Comparison of ENCODE assay signal across 9 cellular contexts in genomic region chr7:85851571-85852193, GRCh38.
DNase-seq lines count a peak whose midpoint lies in the region; ATAC-seq, FAIRE-seq and TF ChIP-seq lines count a peak whose summit lies in the region.
"Had no signal": no experiment of that assay in that cellular context is flagged by ENCODE, and none has a peak within 500 bp of the region (broad histone marks: within the 10 kb centered on the region; RNA-seq: fewer than 3 reads in every experiment).

No MANE protein-coding gene starts in this region.

- no peak overlapping the region for H3K9ac ChIP-seq in endothelial cell of umbilical vein (replicated peaks; ENCODE audit: extremely low read depth, insufficient read depth, low read length)
- H3K9ac ChIP-seq: BLaER1 treated with 17β-estradiol and CSF1 and Interleukin-3, amounts not matched to agents 10 nM and 100 nM had no signal

- no peaks in the 10 kb centered on the region for H3K9me3 Mint-ChIP-seq in activated naive CD4-positive, alpha-beta T cell treated with anti-CD3 and anti-CD28 coated beads, Interleukin-2, amount 10 ng/mL, durations not matched to agents 7 days and 5 days

- dilution Hi-C loops in endothelial cell of umbilical vein (cut with MboI; ENCODE audit: extremely low pct_ligation_motif_present, low sequenced_read_pairs): no loop called here

- H3K9me1 ChIP-seq in endothelial cell of umbilical vein (replicated peaks; ENCODE audit: control insufficient read depth, extremely low read depth, insufficient read depth, low read length): no peaks in the 10 kb centered on the region

- H3K4me2 ChIP-seq in endothelial cell of umbilical vein (ENCODE audit: insufficient read depth, low read length): no peak overlapping the region
- H3K4me2 ChIP-seq: BLaER1 treated with 17β-estradiol and CSF1 and Interleukin-3, amounts not matched to agents 10 nM and 100 nM had no signal

- no peaks in the 10 kb centered on the region for H3K36me3 ChIP-seq in endothelial cell of umbilical vein (ENCODE audit: control insufficient read depth in 2 of 2, extremely low read depth in 1 of 2, insufficient read depth in 2 of 2, low read length in 2 of 2)
- H3K36me3 ChIP-seq: BLaER1 treated with 17β-estradiol and CSF1 and Interleukin-3, amounts not matched to agents 10 nM and 100 nM had no signal

- H3K36me3 Mint-ChIP-seq in activated naive CD4-positive, alpha-beta T cell treated with anti-CD3 and anti-CD28 coated beads, Interleukin-2, amount 10 ng/mL, durations not matched to agents 7 days and 5 days: no peaks in the 10 kb centered on the region

- ATAC-seq in GM21390 (IDR thresholded peaks at IDR 0.05; ENCODE audit: unreplicated experiment): no peak

- CTCF ChIA-PET in endothelial cell of umbilical vein (lab: Charles Lee): interaction anchor here (1.1 to 2.4 kb wide), 5 partner anchors 12 to 1916 kb away, joined by 3 to 20 read pairs (median 9); no protein-coding TSS in a partner anchor
- CTCF ChIA-PET in activated naive CD4-positive, alpha-beta T cell treated with anti-CD3 and anti-CD28 coated beads, Interleukin-2, amount 10 ng/mL, durations not matched to agents 7 days and 5 days (lab: Charles Lee): no interaction called here

- no peaks in the 10 kb centered on the region for H3K27me3 Mint-ChIP-seq in activated naive CD4-positive, alpha-beta T cell treated with anti-CD3 and anti-CD28 coated beads, Interleukin-2, amount 10 ng/mL, durations not matched to agents 7 days and 5 days

- peak; percentile 67 for FAIRE-seq in endothelial cell of umbilical vein (lab: Jason Lieb, UNC)

- no peak overlapping the region for H3K27ac Mint-ChIP-seq in activated naive CD4-positive, alpha-beta T cell treated with anti-CD3 and anti-CD28 coated beads, Interleukin-2, amount 10 ng/mL, durations not matched to agents 7 days and 5 days

- intact Hi-C loops in endothelial cell of umbilical vein (cut with micrococcal nuclease): loop anchor here (1.0 to 10.0 kb wide), 3 partner anchors 299 to 821 kb away; partner anchors contain the start of gene SEMA3D

- no peaks in the 10 kb centered on the region for H3K79me2 ChIP-seq in endothelial cell of umbilical vein (ENCODE audit: control insufficient read depth, insufficient read depth, low read length)

- no peak overlapping the region for H3K4me3 Mint-ChIP-seq in activated naive CD4-positive, alpha-beta T cell treated with anti-CD3 and anti-CD28 coated beads, Interleukin-2, amount 10 ng/mL, durations not matched to agents 7 days and 5 days

- H3K27ac ChIP-seq in endothelial cell of umbilical vein (ENCODE audit: insufficient read depth, low read depth, low read length): no peak overlapping the region
- H3K27ac ChIP-seq: BLaER1 treated with 17β-estradiol and CSF1 and Interleukin-3, amounts not matched to agents 10 nM and 100 nM had no signal

- H2AFZ ChIP-seq in endothelial cell of umbilical vein (ENCODE audit: low read depth, low read length): no peak overlapping the region

- no peaks in the 10 kb centered on the region for H4K20me1 ChIP-seq in endothelial cell of umbilical vein (replicated peaks; ENCODE audit: control insufficient read depth, extremely low read depth, insufficient read depth, low read length)
- H4K20me1 ChIP-seq: BLaER1 treated with 17β-estradiol and CSF1 and Interleukin-3, amounts not matched to agents 10 nM and 100 nM had no signal

- no peak overlapping the region for H3K4me3 ChIP-seq in endothelial cell of umbilical vein (replicated peaks in 1 of 3; ENCODE audit: insufficient read depth in 1 of 3, low read depth in 1 of 3, low read length in 3 of 3)
- no peak overlapping the region for H3K4me3 ChIP-seq in retinal pigment epithelial cell (ENCODE audit: low read length)
- H3K4me3 ChIP-seq: BLaER1 treated with 17β-estradiol and CSF1 and Interleukin-3, amounts not matched to agents 10 nM and 100 nM had no signal

- H3K9me3 ChIP-seq in endothelial cell of umbilical vein (replicated peaks; ENCODE audit: control insufficient read depth, insufficient read depth, low read length): no peaks in the 10 kb centered on the region
- H3K9me3 ChIP-seq: BLaER1 treated with 17β-estradiol and CSF1 and Interleukin-3, amounts not matched to agents 10 nM and 100 nM had no signal

- H3K27me3 ChIP-seq in endothelial cell of umbilical vein (ENCODE audit: control insufficient read depth in 2 of 2, insufficient read depth in 2 of 2, low read length in 2 of 2): no peaks in the 10 kb centered on the region
- H3K27me3 ChIP-seq: BLaER1 treated with 17β-estradiol and CSF1 and Interleukin-3, amounts not matched to agents 10 nM and 100 nM had no signal

- H3K4me1 ChIP-seq in endothelial cell of umbilical vein (ENCODE audit: control insufficient read depth, extremely low read depth, insufficient read depth, low read length): no peaks in the 10 kb centered on the region
- H3K4me1 ChIP-seq: BLaER1 treated with 17β-estradiol and CSF1 and Interleukin-3, amounts not matched to agents 10 nM and 100 nM had no signal

- POLR2A ChIA-PET in endothelial cell of umbilical vein (lab: Charles Lee): no interaction called here

- DNase-seq in NCI-H1105 treated with DMSO at 0.1 percent for 48 hours (lab: John Stamatoyannopoulos, UW) (peak; percentile 46), NCI-H1105 (lab: John Stamatoyannopoulos, UW) (no peak), NOMO-1 treated with DMSO at 0.1 percent for 48 hours (lab: John Stamatoyannopoulos, UW; ENCODE audit: unreplicated experiment) (peak; percentile 54), endothelial cell of umbilical vein (ENCODE audit: low read depth, low spot score) (peak; percentile 42), retinal pigment epithelial cell (ENCODE audit: low read depth) (peak; percentile 29), NCI-H1436 treated with DMSO at 0.1 percent for 48 hours (lab: John Stamatoyannopoulos, UW) (no peak)
- no peak for DNase-seq in activated naive CD4-positive, alpha-beta T cell treated with anti-CD3 and anti-CD28 coated beads, Interleukin-2, amount 10 ng/mL, durations not matched to agents 7 days and 5 days

- no TSS peak for BruUV-seq in endothelial cell of umbilical vein (replicated peaks; lab: Mats Ljungman, UMichigan)

- TF ChIP-seq POLR2A in endothelial cell of umbilical vein (IDR thresholded peaks at IDR 0.05; ENCODE audit: low read depth, low read length): no peak

- H3K4me1 Mint-ChIP-seq in activated naive CD4-positive, alpha-beta T cell treated with anti-CD3 and anti-CD28 coated beads, Interleukin-2, amount 10 ng/mL, durations not matched to agents 7 days and 5 days: no peaks in the 10 kb centered on the region

- TF ChIP-seq CTCF in endothelial cell of umbilical vein (IDR thresholded peaks at IDR 0.05; ENCODE audit: extremely low read depth in 1 of 2, insufficient read depth in 1 of 2, low read depth in 1 of 2, low read length in 2 of 2) (peak; percentile 6 to 11), retinal pigment epithelial cell (conservative IDR thresholded peaks at IDR 0.05; ENCODE audit: low read depth, low read length) (peak; percentile 51)

TF ChIP-seq in endothelial cell of umbilical vein, 7 proteins besides CTCF, POLR2A, EP300 and RAD21:
- TF ChIP-seq GATA2 (IDR thresholded peaks at IDR 0.05; ENCODE audit: insufficient read depth, insufficient read length, low read depth, low read length) (no peak), EZH2 (IDR thresholded peaks at IDR 0.05; ENCODE audit: borderline replicate concordance, low read depth, low read length, severe bottlenecking) (no peak), JUN (IDR thresholded peaks at IDR 0.05; ENCODE audit: borderline replicate concordance, insufficient read depth, insufficient read length, low read depth) (no peak), FOS (IDR thresholded peaks at IDR 0.05; ENCODE audit: borderline replicate concordance, insufficient read depth, low read length) (no peak), POLR2AphosphoS5 (IDR thresholded peaks at IDR 0.05; ENCODE audit: insufficient read depth, low read depth, low read length) (no peak), MAX (IDR thresholded peaks at IDR 0.05; ENCODE audit: insufficient read depth, insufficient read length) (no peak), MYC (IDR thresholded peaks at IDR 0.05; ENCODE audit: low read depth, low read length) (no peak)

Comparison
In these comparisons a context has a peak if more than half of its experiments do, and no peak if none do; other contexts are left out.
1. DNase-seq: peak in NCI-H1105 treated with DMSO at 0.1 percent for 48 hours (single experiment), NOMO-1 treated with DMSO at 0.1 percent for 48 hours (single experiment), endothelial cell of umbilical vein (single experiment) and retinal pigment epithelial cell (single experiment); none in NCI-H1105 (single experiment), NCI-H1436 treated with DMSO at 0.1 percent for 48 hours (single experiment) and activated naive CD4-positive, alpha-beta T cell treated with anti-CD3 and anti-CD28 coated beads, Interleukin-2, amount 10 ng/mL, durations not matched to agents 7 days and 5 days (single experiment).